ENCODE assay signal across 1 cellular context in genomic region chr7:99410635-99411034, GRCh38.
TF ChIP-seq lines count a peak whose summit lies in the region.

No MANE protein-coding gene starts in this region.

TF ChIP-seq in HCT116, 20 proteins besides CTCF, POLR2A, EP300 and RAD21:
- no peak for TF ChIP-seq POLR2AphosphoS5 (IDR thresholded peaks at IDR 0.05; ENCODE audit: low read depth, low read length)
- no peak for TF ChIP-seq EGR1 (IDR thresholded peaks at IDR 0.05; ENCODE audit: low read depth)
- TF ChIP-seq CBX3 (IDR thresholded peaks at IDR 0.05; ENCODE audit: low read depth) = no peak
- no peak for TF ChIP-seq SRF (IDR thresholded peaks at IDR 0.05; ENCODE audit: low read depth)
- no peak for TF ChIP-seq JUND (IDR thresholded peaks at IDR 0.05)
- TF ChIP-seq REST (IDR thresholded peaks at IDR 0.05; ENCODE audit: low read depth) = no peak
- no peak for TF ChIP-seq YY1 (IDR thresholded peaks at IDR 0.05; ENCODE audit: extremely low read depth, insufficient replicate concordance, low read depth, low read length)
